Comparison of ENCODE assay signal across 8 cellular contexts in genomic region chr5:171024084-171024483, GRCh38.
"Had no signal": no experiment of that assay in that cellular context is flagged by ENCODE, and none has a peak within 500 bp of the region (broad histone marks: within the 10 kb centered on the region; RNA-seq: fewer than 3 reads in every experiment).

No MANE protein-coding gene starts in this region.

- FAIRE-seq: G401.6, GM12878, GM12891, GM12892, GM18507, GM19239 had no signal

- H3K4me3 ChIP-seq: GM12878 had no signal

- ATAC-seq: GM12878 had no signal

- DNase-seq: GDM1, GF-D8 had no signal
